Comparison of ENCODE assay signal across 15 cellular contexts in genomic region chr6:106204961-106205360, GRCh38.
"Had no signal": no experiment of that assay in that cellular context is flagged by ENCODE, and none has a peak within 500 bp of the region (broad histone marks: within the 10 kb centered on the region; RNA-seq: fewer than 3 reads in every experiment).

No MANE protein-coding gene starts in this region.

- H3K36me3 ChIP-seq: prostate gland, SJCRH30 had no signal

- H3K9me3 ChIP-seq: adrenal gland, body of pancreas, prostate gland, SJCRH30, testis had no signal

- H3K27me3 ChIP-seq: adrenal gland, body of pancreas, SJCRH30, testis had no signal

- ATAC-seq: activated T-cell treated with anti-CD3 and anti-CD28 coated beads, Interleukin-2, amount 50 U/mL, for 4 hours; body of pancreas; sciatic nerve had no signal

- H3K27ac Mint-ChIP-seq: stimulated activated naive CD8-positive, alpha-beta T cell treated with anti-CD3 and anti-CD28 coated beads, Interleukin-15, Interleukin-2, amounts not matched to agents 100 ng/mL and 50 ng/mL, for 24 hours had no signal

- H3K27ac ChIP-seq: adrenal gland, body of pancreas, prostate gland, SJCRH30, testis had no signal

- H3K9me3 Mint-ChIP-seq: activated T-cell treated with anti-CD3 and anti-CD28 coated beads, Interleukin-2, amount 50 U/mL, for 4 hours; stimulated activated naive CD8-positive, alpha-beta T cell treated with anti-CD3 and anti-CD28 coated beads, Interleukin-15, Interleukin-2, amounts not matched to agents 100 ng/mL and 50 ng/mL, for 24 hours had no signal

- H3K4me1 ChIP-seq: adrenal gland, body of pancreas, prostate gland, SJCRH30, testis had no signal

- DNase-seq: activated CD4-positive, alpha-beta T cell treated with anti-CD3 and anti-CD28 coated beads for 48 hours; activated T-cell treated with anti-CD3 and anti-CD28 coated beads, Interleukin-2, amount 50 U/mL, for 4 hours; adrenal gland; body of pancreas; dermis blood vessel endothelial cell; hypothalamus; midbrain; naive B cell; occipital lobe; SJCRH30; stimulated activated CD4-positive, alpha-beta T cell treated with anti-CD3 and anti-CD28 coated beads, Interleukin-2, amount 100 ng/mL, for 48 hours; testis had no signal

- H3K4me3 ChIP-seq: adrenal gland, body of pancreas, prostate gland, SJCRH30, testis had no signal

- H3K27me3 Mint-ChIP-seq: naive B cell; stimulated activated naive CD8-positive, alpha-beta T cell treated with anti-CD3 and anti-CD28 coated beads, Interleukin-15, Interleukin-2, amounts not matched to agents 100 ng/mL and 50 ng/mL, for 24 hours had no signal

- H3K4me3 Mint-ChIP-seq: activated T-cell treated with anti-CD3 and anti-CD28 coated beads, Interleukin-2, amount 50 U/mL, for 4 hours; naive B cell; stimulated activated naive CD8-positive, alpha-beta T cell treated with anti-CD3 and anti-CD28 coated beads, Interleukin-15, Interleukin-2, amounts not matched to agents 100 ng/mL and 50 ng/mL, for 24 hours had no signal
